In genomic region chr11:85236211-85236610, GRCh38 we compare ENCODE assay signal across 24 cellular contexts.
"Had no signal": no experiment of that assay in that cellular context is flagged by ENCODE, and none has a peak within 500 bp of the region (broad histone marks: within the 10 kb centered on the region; RNA-seq: fewer than 3 reads in every experiment).

No MANE protein-coding gene starts in this region.

- H3K27me3 ChIP-seq: left lung, neutrophil, ovary, right atrium auricular region, right lobe of liver, tibial nerve, uterus had no signal

- ATAC-seq: left colon; left lung; lower lobe of right lung; naive thymus-derived CD8-positive, alpha-beta T cell; right lobe of liver; stimulated activated memory B cell treated with anti-CD40 and anti-IgM and Interleukin-4, amounts not matched to agents 10 μg/mL and 1 μg/mL and 100 μg/mL, for 72 hours; stimulated activated naive CD8-positive, alpha-beta T cell treated with anti-CD3 and anti-CD28 coated beads, Interleukin-15, amount 100 ng/mL, for 72 hours had no signal

- H3K36me3 ChIP-seq: left lung, lower lobe of right lung, neutrophil, ovary, right atrium auricular region, right lobe of liver, tibial nerve, uterus had no signal

- H3K27ac ChIP-seq: left lung, lower lobe of right lung, neutrophil, ovary, right atrium auricular region, right lobe of liver, tibial nerve, uterus had no signal

- H3K4me3 ChIP-seq: left lung, lower lobe of right lung, ovary, right atrium auricular region, right lobe of liver, smooth muscle cell, tibial nerve, uterus had no signal

- H3K4me1 ChIP-seq: left lung, lower lobe of right lung, right atrium auricular region, right lobe of liver, tibial nerve, uterus had no signal

- DNase-seq: hypothalamus; immature natural killer cell; kidney; left colon; left lung; lower lobe of right lung; mammary epithelial cell; mesenchymal stem cell; naive thymus-derived CD8-positive, alpha-beta T cell; ovary; right lobe of liver; stimulated activated CD4-positive, alpha-beta T cell treated with anti-CD3 and anti-CD28 coated beads, Interleukin-1b, Interleukin-23, amount 100 ng/mL, for 48 hours; stimulated activated CD4-positive, alpha-beta T cell treated with anti-CD3 and anti-CD28 coated beads, Interleukin-2, amount 100 ng/mL, for 48 hours; stimulated activated CD4-positive, alpha-beta T cell treated with anti-CD3 and anti-CD28 coated beads, Interleukin-4, amount 100 ng/mL, for 4 hours; stimulated activated CD8-positive, alpha-beta memory T cell treated with anti-CD3 and anti-CD28 coated beads, Interleukin-4, amount 100 ng/mL, for 48 hours; stimulated activated naive CD4-positive, alpha-beta T cell treated with Interleukin-2 at 50 U/mL for 16 hours; stimulated activated naive CD8-positive, alpha-beta T cell treated with anti-CD3 and anti-CD28 coated beads, Interleukin-15, amount 100 ng/mL, for 72 hours; substantia nigra; uterus had no signal

- H3K9me3 ChIP-seq: lower lobe of right lung, neutrophil, ovary, right lobe of liver, uterus had no signal
